Comparison of ENCODE assay signal across 1 cellular context in the genomic region with DNA sequence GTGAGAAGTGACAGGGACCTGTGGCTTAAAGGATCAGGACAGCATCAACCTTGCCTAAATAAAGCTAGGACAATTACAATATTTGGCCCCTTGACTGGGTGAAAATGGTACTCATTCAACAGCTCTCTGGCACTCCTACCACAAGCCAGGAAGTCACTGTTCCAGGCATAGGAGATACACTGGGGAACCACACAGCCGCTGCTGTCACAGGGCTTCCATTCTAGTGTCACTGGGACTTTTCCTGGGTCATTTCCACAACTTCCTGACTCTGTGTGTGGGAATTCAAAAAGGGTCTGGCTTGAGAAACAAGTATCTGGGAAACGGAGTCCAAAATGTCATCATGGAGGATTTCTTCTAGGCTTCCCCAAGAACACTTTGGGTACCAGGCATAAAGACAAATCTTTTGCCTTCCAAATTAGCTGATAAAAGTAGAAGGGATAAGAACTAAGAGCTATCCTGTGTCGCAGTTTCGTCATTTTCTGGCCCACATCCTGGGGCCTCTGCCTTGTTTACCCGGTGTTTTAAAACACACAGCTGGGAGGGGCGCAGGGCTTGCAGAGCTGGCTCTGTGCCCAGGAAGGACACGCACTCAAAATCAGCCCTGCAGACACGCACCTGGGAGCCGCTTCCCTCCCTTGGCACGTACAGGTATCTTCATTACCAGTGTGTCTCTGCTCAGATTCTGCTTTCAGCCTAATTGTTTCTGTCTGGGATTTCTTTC.
TF ChIP-seq lines count a peak whose summit lies in the region.

No MANE protein-coding gene starts in this region.

TF ChIP-seq in K562, 482 proteins besides CTCF, POLR2A, EP300 and RAD21 (continued from another document):
- TF ChIP-seq, protein P1, sequence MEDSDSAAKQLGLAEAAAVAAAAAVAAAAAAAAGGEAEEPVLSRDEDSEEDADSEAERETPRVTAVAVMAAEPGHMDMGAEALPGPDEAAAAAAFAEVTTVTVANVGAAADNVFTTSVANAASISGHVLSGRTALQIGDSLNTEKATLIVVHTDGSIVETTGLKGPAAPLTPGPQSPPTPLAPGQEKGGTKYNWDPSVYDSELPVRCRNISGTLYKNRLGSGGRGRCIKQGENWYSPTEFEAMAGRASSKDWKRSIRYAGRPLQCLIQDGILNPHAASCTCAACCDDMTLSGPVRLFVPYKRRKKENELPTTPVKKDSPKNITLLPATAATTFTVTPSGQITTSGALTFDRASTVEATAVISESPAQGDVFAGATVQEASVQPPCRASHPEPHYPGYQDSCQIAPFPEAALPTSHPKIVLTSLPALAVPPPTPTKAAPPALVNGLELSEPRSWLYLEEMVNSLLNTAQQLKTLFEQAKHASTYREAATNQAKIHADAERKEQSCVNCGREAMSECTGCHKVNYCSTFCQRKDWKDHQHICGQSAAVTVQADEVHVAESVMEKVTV (CRISPR knock-in tag; IDR thresholded peaks at IDR 0.05): no peak
- TF ChIP-seq SIX5 (IDR thresholded peaks at IDR 0.05; ENCODE audit: borderline replicate concordance in 1 of 2, insufficient read depth in 1 of 2, low read depth in 1 of 2, low read length in 2 of 2) (no peak), CEBPG (CRISPR knock-in tag; IDR thresholded peaks at IDR 0.05) (no peak), CEBPG (tag; conservative IDR thresholded peaks at IDR 0.05 in 1 of 2, IDR thresholded peaks at IDR 0.05 in 1 of 2) (0 out of 4 replicates have a peak, but pooled peaks of 1 of the 2 experiments have one; percentile 22)
- TF ChIP-seq, protein P2, sequence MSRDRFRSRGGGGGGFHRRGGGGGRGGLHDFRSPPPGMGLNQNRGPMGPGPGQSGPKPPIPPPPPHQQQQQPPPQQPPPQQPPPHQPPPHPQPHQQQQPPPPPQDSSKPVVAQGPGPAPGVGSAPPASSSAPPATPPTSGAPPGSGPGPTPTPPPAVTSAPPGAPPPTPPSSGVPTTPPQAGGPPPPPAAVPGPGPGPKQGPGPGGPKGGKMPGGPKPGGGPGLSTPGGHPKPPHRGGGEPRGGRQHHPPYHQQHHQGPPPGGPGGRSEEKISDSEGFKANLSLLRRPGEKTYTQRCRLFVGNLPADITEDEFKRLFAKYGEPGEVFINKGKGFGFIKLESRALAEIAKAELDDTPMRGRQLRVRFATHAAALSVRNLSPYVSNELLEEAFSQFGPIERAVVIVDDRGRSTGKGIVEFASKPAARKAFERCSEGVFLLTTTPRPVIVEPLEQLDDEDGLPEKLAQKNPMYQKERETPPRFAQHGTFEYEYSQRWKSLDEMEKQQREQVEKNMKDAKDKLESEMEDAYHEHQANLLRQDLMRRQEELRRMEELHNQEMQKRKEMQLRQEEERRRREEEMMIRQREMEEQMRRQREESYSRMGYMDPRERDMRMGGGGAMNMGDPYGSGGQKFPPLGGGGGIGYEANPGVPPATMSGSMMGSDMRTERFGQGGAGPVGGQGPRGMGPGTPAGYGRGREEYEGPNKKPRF (IDR thresholded peaks at IDR 0.05; ENCODE audit: low read depth, low read length): no peak
